In the genomic region with DNA sequence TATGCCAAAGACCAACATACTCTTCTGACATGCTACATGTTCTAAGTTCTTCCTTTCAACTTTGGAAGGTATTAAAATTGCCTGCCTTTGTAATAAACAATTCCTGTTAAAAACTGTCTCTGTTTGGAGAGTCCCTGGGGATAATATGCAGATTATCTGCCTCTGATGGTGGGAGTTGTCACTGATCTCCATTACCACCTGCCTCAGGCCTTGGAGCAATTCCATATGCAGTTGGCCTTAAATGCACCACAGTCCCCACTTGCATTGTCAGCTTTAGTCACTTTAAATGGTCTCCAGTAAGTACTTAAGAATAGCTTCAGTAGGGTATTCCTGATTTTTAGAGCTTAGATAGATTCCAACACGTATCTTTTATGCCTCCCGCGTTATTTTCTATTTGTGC, we compare ENCODE assay signal across 20 cellular contexts.
DNase-seq lines count a peak whose midpoint lies in the region; TF ChIP-seq lines count a peak whose summit lies in the region.
"Had no signal": no experiment of that assay in that cellular context is flagged by ENCODE, and none has a peak within 500 bp of the region (broad histone marks: within the 10 kb centered on the region; RNA-seq: fewer than 3 reads in every experiment).

No MANE protein-coding gene starts in this region.

- H3K9me2 ChIP-seq in OCI-LY7 (ENCODE audit: insufficient read depth, low read length): no peaks in the 10 kb centered on the region

- CTCF ChIA-PET in OCI-LY7 (lab: Charles Lee; ENCODE audit: unreplicated experiment): no interaction called here

- no peak overlapping the region for H2AFZ ChIP-seq in OCI-LY7 (ENCODE audit: low read length)
- H2AFZ ChIP-seq: PC-9 had no signal

- no peak overlapping the region for H3K27ac ChIP-seq in WERI-Rb-1
- H3K27ac ChIP-seq in dorsolateral prefrontal cortex: no peak overlapping the region
- no peak overlapping the region for H3K27ac ChIP-seq in OCI-LY7 (ENCODE audit: low read depth, low read length, poor library complexity, severe bottlenecking)
- H3K27ac ChIP-seq: C4-2B, PC-9, SJCRH30 had no signal

- intact Hi-C loops in dorsolateral prefrontal cortex (cut with DNase I): loop anchor here (10.0 kb wide), 2 partner anchors 248 to 408 kb away; no protein-coding TSS in a partner anchor
- intact Hi-C loops in OCI-LY7 (cut with micrococcal nuclease; ENCODE audit: unreplicated experiment): loop anchor here (10.0 kb wide), 2 partner anchors 478 to 928 kb away; no protein-coding TSS in a partner anchor

- no peaks in the 10 kb centered on the region for H3K79me2 ChIP-seq in OCI-LY7 (ENCODE audit: insufficient read depth, low read depth, low read length)

- H3K27me3 ChIP-seq in WERI-Rb-1 (ENCODE audit: insufficient read depth, low read depth, severe bottlenecking): no peaks in the 10 kb centered on the region
- peaks cover 0 to 5% (median 0%) of the 10 kb centered on the region in 45 donors for H3K27me3 ChIP-seq in dorsolateral prefrontal cortex
- H3K27me3 ChIP-seq: SJCRH30 had no signal

- TF ChIP-seq CTCF in WERI-Rb-1 (IDR thresholded peaks at IDR 0.05; ENCODE audit: low read depth, low read length): no peak
- TF ChIP-seq CTCF in dorsolateral prefrontal cortex (IDR thresholded peaks at IDR 0.05 in 54 of 56, conservative IDR thresholded peaks at IDR 0.05 in 2 of 56; ENCODE audit: low read depth in 1 of 56, partially characterized antibody in 56 of 56): no peak
- TF ChIP-seq CTCF in OCI-LY7 (conservative IDR thresholded peaks at IDR 0.05; ENCODE audit: low read length): no peak

- H3K4me1 ChIP-seq in OCI-LY7 (ENCODE audit: insufficient read depth, low read length, poor library complexity, severe bottlenecking): peaks cover 29% of the 10 kb centered on the region
- H3K4me1 ChIP-seq: SJCRH30 had no signal

- H3K36me3 ChIP-seq in WERI-Rb-1 (no peaks in the 10 kb centered on the region), OCI-LY7 (ENCODE audit: insufficient read depth, low read length) (no peaks in the 10 kb centered on the region)
- H3K36me3 ChIP-seq: SJCRH30 had no signal

- H3K9me3 ChIP-seq in WERI-Rb-1 (ENCODE audit: severe bottlenecking) (no peaks in the 10 kb centered on the region), OCI-LY7 (ENCODE audit: low read length) (no peaks in the 10 kb centered on the region)
- H3K9me3 ChIP-seq: SJCRH30 had no signal

- BruUV-seq in OCI-LY7 (replicated peaks; lab: Mats Ljungman, UMichigan): no TSS peak

- H4K20me1 ChIP-seq in OCI-LY7 (ENCODE audit: insufficient read depth, low read length): no peaks in the 10 kb centered on the region

- H3K4me3 ChIP-seq in WERI-Rb-1 (ENCODE audit: low read depth, low read length) (no peak overlapping the region), dorsolateral prefrontal cortex (no peak overlapping the region), OCI-LY7 (ENCODE audit: low read depth, low read length, poor library complexity, severe bottlenecking) (no peak overlapping the region)
- H3K4me3 ChIP-seq: GM12878, K562, PC-9, SJCRH30 had no signal

- H3K4me2 ChIP-seq in OCI-LY7 (ENCODE audit: low read length): no peak overlapping the region
- H3K4me2 ChIP-seq: PC-9 had no signal

- DNase-seq in ELF-1 (ENCODE audit: low read depth, low spot score) (peak; percentile 28), NCI-H128 (lab: John Stamatoyannopoulos, UW; ENCODE audit: unreplicated experiment) (peak; percentile 2), NCI-H2171 (lab: John Stamatoyannopoulos, UW) (peak; percentile 66), WERI-Rb-1 (peak; percentile 46), dorsolateral prefrontal cortex (no peak), NCI-H2196 treated with DMSO at 0.1 percent for 48 hours (lab: John Stamatoyannopoulos, UW; ENCODE audit: unreplicated experiment) (no peak), OCI-LY7 (ENCODE audit: low spot score) (no peak), HuH-7 (ENCODE audit: low spot score) (no peak)
- DNase-seq: AML-193, GF-D8, NCI-H1092 treated with DMSO at 0.1 percent for 48 hours, NCI-H187 treated with DMSO at 0.1 percent for 48 hours, NCI-H748 treated with DMSO at 0.1 percent for 48 hours, PC-9, SW 1271, T-helper 2 cell had no signal

- POLR2A ChIA-PET in OCI-LY7 (lab: Charles Lee): interaction anchor here (0.6 to 1.0 kb wide), 2 partner anchors 401 to 1076 kb away, joined by 3 read pairs; no protein-coding TSS in a partner anchor

Comparison
In these comparisons a context has a peak if more than half of its experiments do, and no peak if none do; other contexts are left out.
1. DNase-seq: peak in ELF-1 (single experiment), NCI-H128 (single experiment), NCI-H2171 (single experiment) and WERI-Rb-1 (single experiment); none in dorsolateral prefrontal cortex (0 of 10), NCI-H2196 treated with DMSO at 0.1 percent for 48 hours (single experiment), OCI-LY7 (single experiment) and HuH-7 (single experiment).